Comparison of ENCODE assay signal across 9 cellular contexts in genomic region chr16:75288596-75289120, GRCh38. TPM values are rescaled to one million over a fixed set of nuclear protein-coding genes. Genes with fewer than 3 reads are reported as not detected.
DNase-seq lines count a peak whose midpoint lies in the region; ATAC-seq, FAIRE-seq and TF ChIP-seq lines count a peak whose summit lies in the region.
"Had no signal": no experiment of that assay in that cellular context is flagged by ENCODE, and none has a peak within 500 bp of the region (broad histone marks: within the 10 kb centered on the region; RNA-seq: fewer than 3 reads in every experiment).

No MANE protein-coding gene starts in this region.

- no peak overlapping the region for H3K4me3 Mint-ChIP-seq in neural progenitor cell

- H3K4me1 Mint-ChIP-seq in neural progenitor cell: peaks cover 9% of the 10 kb centered on the region

- peaks cover 18 to 26% of the 10 kb centered on the region in 2 donors for H3K36me3 Mint-ChIP-seq in activated naive CD4-positive, alpha-beta T cell treated with anti-CD3 and anti-CD28 coated beads, Interleukin-2, amount 50 U/mL, for 72 hours
- H3K36me3 Mint-ChIP-seq in neural progenitor cell: peaks cover 21% of the 10 kb centered on the region

- peaks cover 28% of the 10 kb centered on the region for H3K4me1 ChIP-seq in BLaER1
- H3K4me1 ChIP-seq in neural progenitor cell: peaks cover 9% of the 10 kb centered on the region
- no peaks in the 10 kb centered on the region for H3K4me1 ChIP-seq in pancreas
- H3K4me1 ChIP-seq in OCI-LY7 (ENCODE audit: insufficient read depth, low read length, poor library complexity, severe bottlenecking): peaks cover 4% of the 10 kb centered on the region

- intact Hi-C loops in pancreas (cut with DNase I) (no loop called here), OCI-LY7 (cut with micrococcal nuclease; ENCODE audit: unreplicated experiment) (no loop called here)

- peak overlapping the region; percentile 69 to 79 for H3K27ac Mint-ChIP-seq in activated naive CD4-positive, alpha-beta T cell treated with anti-CD3 and anti-CD28 coated beads, Interleukin-2, amount 50 U/mL, for 72 hours
- peak overlapping the region; percentile 62 for H3K27ac Mint-ChIP-seq in neural progenitor cell

- FAIRE-seq in pancreas (lab: Jason Lieb, UNC): no peak

- no TSS peak for BruUV-seq in OCI-LY7 (replicated peaks; lab: Mats Ljungman, UMichigan)

- peaks cover 4% of the 10 kb centered on the region for H3K27me3 Mint-ChIP-seq in neural progenitor cell (ENCODE audit: insufficient read depth, low read depth)

- H3K9ac ChIP-seq in BLaER1 (no peak overlapping the region), neural progenitor cell (no peak overlapping the region)

- peak overlapping the region; percentile 80 for H3K4me2 ChIP-seq in BLaER1
- no peak overlapping the region for H3K4me2 ChIP-seq in neural progenitor cell
- H3K4me2 ChIP-seq in OCI-LY7 (ENCODE audit: low read length): no peak overlapping the region

- no peak for TF ChIP-seq CTCF in neural progenitor cell (IDR thresholded peaks at IDR 0.05)
- TF ChIP-seq CTCF in pancreas (IDR thresholded peaks at IDR 0.05): no peak
- no peak for TF ChIP-seq CTCF in OCI-LY7 (conservative IDR thresholded peaks at IDR 0.05; ENCODE audit: low read length)

- WGBS in pancreas, 2 donors: 89 to 92% methylated on average over 10 of the region's 10 CpGs

- DNase-seq in SW480 (ENCODE audit: low spot score): peak; percentile 83
- peak; percentile 68 to 72 for DNase-seq in activated naive CD4-positive, alpha-beta T cell treated with anti-CD3 and anti-CD28 coated beads, Interleukin-2, amount 50 U/mL, for 72 hours (ENCODE audit: low spot score in 2 of 2)
- DNase-seq in neural progenitor cell (ENCODE audit: low spot score): no peak
- no peak for DNase-seq in HPDE6-E6E7 (ENCODE audit: extremely low spot score)
- DNase-seq in DMS114 treated with DMSO at 0.1 percent for 48 hours (lab: John Stamatoyannopoulos, UW; ENCODE audit: unreplicated experiment): no peak
- no peak for DNase-seq in pancreas
- DNase-seq in OCI-LY7 (ENCODE audit: low spot score): no peak
- DNase-seq: H7 had no signal

- H3K27ac ChIP-seq in BLaER1: no peak overlapping the region
- no peak overlapping the region for H3K27ac ChIP-seq in neural progenitor cell
- peak overlapping the region in 1 of 4 donors; percentile 37 for H3K27ac ChIP-seq in pancreas
- H3K27ac ChIP-seq in OCI-LY7 (ENCODE audit: low read depth, low read length, poor library complexity, severe bottlenecking): no peak overlapping the region

- H2AFZ ChIP-seq in neural progenitor cell (replicated peaks) (no peak overlapping the region), OCI-LY7 (ENCODE audit: low read length) (no peak overlapping the region)

- H4K20me1 ChIP-seq in BLaER1: peaks cover 81% of the 10 kb centered on the region
- H4K20me1 ChIP-seq in neural progenitor cell (ENCODE audit: low read depth): peaks cover 2% of the 10 kb centered on the region
- no peaks in the 10 kb centered on the region for H4K20me1 ChIP-seq in OCI-LY7 (ENCODE audit: insufficient read depth, low read length)

- no peaks in the 10 kb centered on the region for H3F3A ChIP-seq in neural progenitor cell (ENCODE audit: low read depth)

- H3K9me2 ChIP-seq in OCI-LY7 (ENCODE audit: insufficient read depth, low read length): no peaks in the 10 kb centered on the region

- POLR2A ChIA-PET in OCI-LY7 (lab: Charles Lee): interaction anchor here (0.5 to 1.4 kb wide), 2 partner anchors 23 to 31 kb away, joined by 3 to 5 read pairs; no protein-coding TSS in a partner anchor

- H3K27me3 ChIP-seq in BLaER1: peaks cover 47% of the 10 kb centered on the region
- no peaks in the 10 kb centered on the region for H3K27me3 ChIP-seq in neural progenitor cell
- no peaks in the 10 kb centered on the region for H3K27me3 ChIP-seq in pancreas

- CTCF ChIA-PET in OCI-LY7 (lab: Charles Lee; ENCODE audit: unreplicated experiment): no interaction called here

- no peaks in the 10 kb centered on the region for H3K9me3 ChIP-seq in BLaER1
- H3K9me3 ChIP-seq in neural progenitor cell (ENCODE audit: low read depth): no peaks in the 10 kb centered on the region
- no peaks in the 10 kb centered on the region for H3K9me3 ChIP-seq in pancreas
- no peaks in the 10 kb centered on the region for H3K9me3 ChIP-seq in OCI-LY7 (ENCODE audit: low read length)

- H3K4me3 ChIP-seq in BLaER1 (no peak overlapping the region), neural progenitor cell (no peak overlapping the region), pancreas (no peak overlapping the region), OCI-LY7 (ENCODE audit: low read depth, low read length, poor library complexity, severe bottlenecking) (no peak overlapping the region)

- H3K9me3 Mint-ChIP-seq in activated naive CD4-positive, alpha-beta T cell treated with anti-CD3 and anti-CD28 coated beads, Interleukin-2, amount 50 U/mL, for 72 hours: no peaks in the 10 kb centered on the region
- H3K9me3 Mint-ChIP-seq in neural progenitor cell: peaks cover 5% of the 10 kb centered on the region

- peak; percentile 93 to 96 for ATAC-seq in activated naive CD4-positive, alpha-beta T cell treated with anti-CD3 and anti-CD28 coated beads, Interleukin-2, amount 50 U/mL, for 72 hours
- ATAC-seq in pancreas: no peak

- H3K79me2 ChIP-seq in neural progenitor cell (ENCODE audit: low read depth) (no peaks in the 10 kb centered on the region), OCI-LY7 (ENCODE audit: insufficient read depth, low read depth, low read length) (no peaks in the 10 kb centered on the region)

- H3K36me3 ChIP-seq in BLaER1: peaks cover 49% of the 10 kb centered on the region
- no peaks in the 10 kb centered on the region for H3K36me3 ChIP-seq in neural progenitor cell
- H3K36me3 ChIP-seq in pancreas: peaks cover 0 to 11% (median 8%) of the 10 kb centered on the region in 3 donors
- H3K36me3 ChIP-seq in OCI-LY7 (ENCODE audit: insufficient read depth, low read length): peaks cover 12% of the 10 kb centered on the region; the same call in 1 of the 2 replicates

RNA-seq across cellular contexts. Expression of gene BCAR1, which starts 37.2 kb away (rescaled TPM):
- under 1 TPM; 0.16 to 0.71 TPM for total RNA-seq in activated naive CD4-positive, alpha-beta T cell treated with anti-CD3 and anti-CD28 coated beads, Interleukin-2, amount 50 U/mL, for 72 hours
- total RNA-seq in neural progenitor cell (ENCODE audit: low replicate concordance) (10.9 and 29.1 TPM in 2 replicates), pancreas (10 to 100 TPM; 30.1 to 56.9 (median 40.4) TPM), OCI-LY7 (2022) (13.9 and 15.1 TPM in 2 replicates)
- polyA plus RNA-seq in pancreas: 10 to 100 TPM; 60.1 to 66.7 TPM
- total RNA-seq in OCI-LY7 (2014; rRNA removed; shearing (Covaris generic)): 10.0 and 11.7 TPM in 2 replicates

Comparison
In these comparisons a context has a peak if more than half of its experiments do, and no peak if none do; other contexts are left out.
1. DNase-seq: peak in SW480 (single experiment) and activated naive CD4-positive, alpha-beta T cell treated with anti-CD3 and anti-CD28 coated beads, Interleukin-2, amount 50 U/mL, for 72 hours (2 of 2); none in neural progenitor cell (single experiment), HPDE6-E6E7 (single experiment), DMS114 treated with DMSO at 0.1 percent for 48 hours (single experiment), pancreas (0 of 6) and OCI-LY7 (single experiment).
2. ATAC-seq: peak in activated naive CD4-positive, alpha-beta T cell treated with anti-CD3 and anti-CD28 coated beads, Interleukin-2, amount 50 U/mL, for 72 hours (2 of 2); none in pancreas (0 of 4).